Comparison of ENCODE assay signal across 39 cellular contexts in genomic region chr6:25852756-25853155, GRCh38. TPM values are rescaled to one million over a fixed set of nuclear protein-coding genes. Genes with fewer than 3 reads are reported as not detected.
"Had no signal": no experiment of that assay in that cellular context is flagged by ENCODE, and none has a peak within 500 bp of the region (broad histone marks: within the 10 kb centered on the region; RNA-seq: fewer than 3 reads in every experiment).

No MANE protein-coding gene starts in this region.

- DNase-seq: activated B cell treated with CpG ODN at 0.5 μM for 24 hours; activated CD4-positive, alpha-beta memory T cell treated with anti-CD3 and anti-CD28 coated beads, Interleukin-2, amount 10 ng/mL, durations not matched to agents 7 days and 5 days; activated CD4-positive, alpha-beta T cell treated with anti-CD3 and anti-CD28 coated beads for 48 hours; activated CD4-positive, alpha-beta T cell treated with anti-CD3 and anti-CD28 coated beads, Interleukin-2, amount 10 ng/mL, durations not matched to agents 7 days and 5 days; activated CD4-positive, alpha-beta T cell treated with anti-CD3 and anti-CD28 coated beads, Interleukin-2, amount 50 U/mL, for 48 hours; activated CD4-positive, CD25-positive, alpha-beta regulatory T cell treated with anti-CD3 and anti-CD28 coated beads, Interleukin-2, amount 50 U/mL, for 72 hours; activated CD8-positive, alpha-beta memory T cell treated with anti-CD3 and anti-CD28 coated beads for 24 hours; activated CD8-positive, alpha-beta memory T cell treated with anti-CD3 and anti-CD28 coated beads, Interleukin-2, amount 10 ng/mL, durations not matched to agents 7 days and 5 days; activated CD8-positive, alpha-beta T cell treated with anti-CD3 and anti-CD28 coated beads, Interleukin-2, amount 10 ng/mL, durations not matched to agents 7 days and 5 days; activated effector memory CD4-positive, alpha-beta T cell treated with anti-CD3 and anti-CD28 coated beads, Interleukin-2, amount 50 U/mL, for 16 hours; activated gamma-delta T cell treated with Interleukin-2 at 50 U/mL for 16 hours; activated naive CD4-positive, alpha-beta T cell; activated naive CD4-positive, alpha-beta T cell treated with anti-CD3 and anti-CD28 coated beads for 36 hours; activated naive CD4-positive, alpha-beta T cell treated with anti-CD3 and anti-CD28 coated beads, Interleukin-2, amount 50 U/mL, for 16 hours; activated naive CD8-positive, alpha-beta T cell treated with anti-CD3 and anti-CD28 coated beads, Interleukin-2, amount 10 ng/mL, durations not matched to agents 7 days and 5 days; activated naive CD8-positive, alpha-beta T cell treated with anti-CD3 and anti-CD28 coated beads, Interleukin-2, amount 50 U/mL, for 24 hours; activated T-cell treated with anti-CD3 and anti-CD28 coated beads for 4 hours; activated T-cell treated with anti-CD3 and anti-CD28 coated beads, Interleukin-2, amount 50 U/mL, for 1 hour; activated T-cell treated with anti-CD3 and anti-CD28 coated beads, Interleukin-2, amount 50 U/mL, for 4 hours; activated T-cell treated with anti-CD3 and anti-CD28 coated beads, Interleukin-2, amount 50 U/mL, for 72 hours; amygdala; anterior cingulate cortex; caudate nucleus; cerebellar nuclear complex; colonic mucosa; T-helper 2 cell; T-helper 9 cell had no signal

- ATAC-seq: activated CD8-positive, alpha-beta memory T cell treated with anti-CD3 and anti-CD28 coated beads, Interleukin-2, amount 10 ng/mL, durations not matched to agents 7 days and 5 days; activated CD8-positive, alpha-beta T cell treated with anti-CD3 and anti-CD28 coated beads, Interleukin-2, amount 10 ng/mL, durations not matched to agents 7 days and 5 days; activated naive CD8-positive, alpha-beta T cell treated with anti-CD3 and anti-CD28 coated beads, Interleukin-2, amount 50 U/mL, for 24 hours; activated T-cell treated with anti-CD3 and anti-CD28 coated beads, Interleukin-2, amount 50 U/mL, for 4 hours; activated T-cell treated with anti-CD3 and anti-CD28 coated beads, Interleukin-2, amount 50 U/mL, for 72 hours; activated T-helper 17 cell treated with anti-CD3 and anti-CD28 coated beads, Interleukin-2, amount 50 U/mL, for 72 hours had no signal

- H3K36me3 Mint-ChIP-seq: activated CD8-positive, alpha-beta memory T cell treated with anti-CD3 and anti-CD28 coated beads, Interleukin-2, amount 10 ng/mL, durations not matched to agents 7 days and 5 days; activated naive CD8-positive, alpha-beta T cell; activated naive CD8-positive, alpha-beta T cell treated with anti-CD3 and anti-CD28 coated beads, Interleukin-2, amount 10 ng/mL, durations not matched to agents 7 days and 5 days; brain had no signal

- H3K27ac Mint-ChIP-seq: activated B cell treated with CpG ODN at 0.5 μM for 24 hours; activated CD4-positive, alpha-beta memory T cell treated with anti-CD3 and anti-CD28 coated beads, Interleukin-2, amount 10 ng/mL, durations not matched to agents 7 days and 5 days; activated CD8-positive, alpha-beta memory T cell treated with anti-CD3 and anti-CD28 coated beads, Interleukin-2, amount 10 ng/mL, durations not matched to agents 7 days and 5 days; activated CD8-positive, alpha-beta T cell treated with anti-CD3 and anti-CD28 coated beads, Interleukin-2, amount 10 ng/mL, durations not matched to agents 7 days and 5 days; activated naive CD4-positive, alpha-beta T cell treated with anti-CD3 and anti-CD28 coated beads for 36 hours; activated naive CD8-positive, alpha-beta T cell; activated naive CD8-positive, alpha-beta T cell treated with anti-CD3 and anti-CD28 coated beads, Interleukin-2, amount 50 U/mL, for 24 hours; activated T-helper 1 cell treated with anti-CD3 and anti-CD28 coated beads, Interleukin-12 subunit alpha, Interleukin-12 subunit beta, Interleukin-2, Interleukin-4 antibody, amounts not matched to agents 30 ng/mL and 10 ng/mL and 1 ng/mL, durations not matched to agents 14 hours and 24 hours and 36 hours; activated T-helper 17 cell treated with anti-CD3 and anti-CD28 coated beads, Interleukin-2, amount 50 U/mL, for 72 hours; brain; T-helper 2 cell treated with Interferon-gamma antibody and Interleukin-4, amounts not matched to agents 5 μg/mL and 100 μg/mL, for 36 hours had no signal

- H3K4me1 ChIP-seq: ascending aorta, colonic mucosa had no signal

- H3K9me3 ChIP-seq: ascending aorta, colonic mucosa had no signal

- H3K27me3 ChIP-seq: ascending aorta, cardiac muscle cell, colonic mucosa had no signal

- H3K36me3 ChIP-seq: ascending aorta, cardiac muscle cell, colonic mucosa had no signal

- H3K4me3 ChIP-seq: ascending aorta, cardiac muscle cell, colonic mucosa had no signal

- H3K27ac ChIP-seq: ascending aorta, cardiac muscle cell, colonic mucosa, VCaP had no signal

- H3K9me3 Mint-ChIP-seq: activated B cell treated with CpG ODN at 0.5 μM for 24 hours; activated CD4-positive, alpha-beta memory T cell treated with anti-CD3 and anti-CD28 coated beads, Interleukin-2, amount 10 ng/mL, durations not matched to agents 7 days and 5 days; activated CD4-positive, alpha-beta T cell treated with anti-CD3 and anti-CD28 coated beads, Interleukin-2, amount 10 ng/mL, durations not matched to agents 7 days and 5 days; activated naive CD4-positive, alpha-beta T cell treated with anti-CD3 and anti-CD28 coated beads for 36 hours; activated naive CD8-positive, alpha-beta T cell treated with anti-CD3 and anti-CD28 coated beads, Interleukin-2, amount 10 ng/mL, durations not matched to agents 7 days and 5 days; activated T-cell treated with anti-CD3 and anti-CD28 coated beads, Interleukin-2, amount 50 U/mL, for 4 hours; activated T-cell treated with anti-CD3 and anti-CD28 coated beads, Interleukin-2, amount 50 U/mL, for 72 hours; activated T-helper 1 cell treated with anti-CD3 and anti-CD28 coated beads, Interleukin-12 subunit alpha, Interleukin-12 subunit beta, Interleukin-2, Interleukin-4 antibody, amounts not matched to agents 30 ng/mL and 10 ng/mL and 1 ng/mL, durations not matched to agents 14 hours and 24 hours and 36 hours; activated T-helper 17 cell treated with anti-CD3 and anti-CD28 coated beads, Interleukin-2, amount 50 U/mL, for 72 hours; brain; central memory CD8-positive, alpha-beta T cell; T-helper 2 cell treated with Interferon-gamma antibody and Interleukin-4, amounts not matched to agents 5 μg/mL and 100 μg/mL, for 36 hours had no signal

RNA-seq across cellular contexts. Expression of gene SLC17A1, which starts 20.9 kb away (rescaled TPM):
- total RNA-seq: activated B cell treated with CpG ODN at 0.5 μM for 24 hours; activated CD4-positive, alpha-beta memory T cell treated with anti-CD3 and anti-CD28 coated beads, Interleukin-2, amount 10 ng/mL, durations not matched to agents 7 days and 5 days; activated CD4-positive, alpha-beta T cell treated with anti-CD3 and anti-CD28 coated beads, Interleukin-2, amount 10 ng/mL, durations not matched to agents 7 days and 5 days; activated CD8-positive, alpha-beta memory T cell treated with anti-CD3 and anti-CD28 coated beads, Interleukin-2, amount 10 ng/mL, durations not matched to agents 7 days and 5 days; activated CD8-positive, alpha-beta T cell treated with anti-CD3 and anti-CD28 coated beads, Interleukin-2, amount 10 ng/mL, durations not matched to agents 7 days and 5 days; activated naive CD4-positive, alpha-beta T cell treated with anti-CD3 and anti-CD28 coated beads for 36 hours; activated naive CD8-positive, alpha-beta T cell treated with anti-CD3 and anti-CD28 coated beads, Interleukin-2, amount 10 ng/mL, durations not matched to agents 7 days and 5 days; activated T-cell treated with anti-CD3 and anti-CD28 coated beads, Interleukin-2, amount 50 U/mL, for 4 hours; activated T-helper 1 cell treated with anti-CD3 and anti-CD28 coated beads, Interleukin-12 subunit alpha, Interleukin-12 subunit beta, Interleukin-2, Interleukin-4 antibody, amounts not matched to agents 30 ng/mL and 10 ng/mL and 1 ng/mL, durations not matched to agents 14 hours and 24 hours and 36 hours; activated T-helper 17 cell treated with anti-CD3 and anti-CD28 coated beads, Interleukin-2, amount 50 U/mL, for 72 hours; ascending aorta; bronchial epithelial cell; cardiac muscle cell; chondrocyte; colonic mucosa had no signal
- polyA plus RNA-seq: adipose tissue, cardiac muscle cell had no signal

RNA-seq across cellular contexts. Expression of gene SLC17A3, which starts 21.3 kb away (rescaled TPM):
- total RNA-seq: activated B cell treated with CpG ODN at 0.5 μM for 24 hours; activated naive CD4-positive, alpha-beta T cell treated with anti-CD3 and anti-CD28 coated beads for 36 hours; ascending aorta; bronchial epithelial cell; cardiac muscle cell; chondrocyte; colonic mucosa had no signal
- polyA plus RNA-seq: adipose tissue, cardiac muscle cell had no signal
